ENCODE assay signal across 18 cellular contexts in genomic region chr3:39506863-39507262, GRCh38. TPM values are rescaled to one million over a fixed set of nuclear protein-coding genes. Genes with fewer than 3 reads are reported as not detected.
"Had no signal": no experiment of that assay in that cellular context is flagged by ENCODE, and none has a peak within 500 bp of the region (broad histone marks: within the 10 kb centered on the region; RNA-seq: fewer than 3 reads in every experiment).

No MANE protein-coding gene starts in this region.

- H3K4me1 ChIP-seq: gastroesophageal sphincter, pancreas had no signal

- ATAC-seq: activated CD4-positive, alpha-beta T cell treated with anti-CD3 and anti-CD28 coated beads for 36 hours; gastroesophageal sphincter; left colon; lower lobe of right lung; pancreas; sciatic nerve had no signal

- DNase-seq: activated CD4-positive, alpha-beta memory T cell treated with anti-CD3 and anti-CD28 coated beads, Interleukin-2, amount 10 ng/mL, durations not matched to agents 7 days and 5 days; activated CD4-positive, alpha-beta T cell treated with anti-CD3 and anti-CD28 coated beads for 36 hours; activated naive CD4-positive, alpha-beta T cell treated with anti-CD3 and anti-CD28 coated beads, Interleukin-2, amount 10 ng/mL, durations not matched to agents 7 days and 5 days; activated T-cell treated with anti-CD3 and anti-CD28 coated beads, Interleukin-2, amount 50 U/mL, for 24 hours; amniotic stem cell; central memory CD4-positive, alpha-beta T cell; cortex of kidney; effector CD8-positive, alpha-beta T cell; left colon; lower lobe of right lung; midbrain; pancreas; spleen had no signal

- H3K36me3 ChIP-seq: gastroesophageal sphincter, lower lobe of right lung, pancreas, spleen, thoracic aorta had no signal

- H3K9me3 ChIP-seq: gastroesophageal sphincter, lower lobe of right lung, pancreas, spleen, thoracic aorta had no signal

- H3K27ac ChIP-seq: gastroesophageal sphincter, lower lobe of right lung, pancreas, spleen, thoracic aorta had no signal

- H3K4me3 ChIP-seq: gastroesophageal sphincter, lower lobe of right lung, pancreas, spleen, thoracic aorta had no signal

RNA-seq across cellular contexts. Expression of gene MOBP, which starts 39.4 kb away (rescaled TPM):
- total RNA-seq: activated CD4-positive, alpha-beta memory T cell treated with anti-CD3 and anti-CD28 coated beads, Interleukin-2, amount 10 ng/mL, durations not matched to agents 7 days and 5 days; activated CD4-positive, alpha-beta T cell treated with anti-CD3 and anti-CD28 coated beads for 36 hours; fibroblast of lung; pancreas; thoracic aorta; ureter had no signal
